ENCODE assay signal across 25 cellular contexts in genomic region chr13:64266024-64266423, GRCh38.
"Had no signal": no experiment of that assay in that cellular context is flagged by ENCODE, and none has a peak within 500 bp of the region (broad histone marks: within the 10 kb centered on the region; RNA-seq: fewer than 3 reads in every experiment).

No MANE protein-coding gene starts in this region.

- H3K9me3 ChIP-seq: colonic mucosa, gastrocnemius medialis, lower lobe of right lung had no signal

- H3K36me3 ChIP-seq: colonic mucosa, esophagus squamous epithelium, gastrocnemius medialis, heart right ventricle, left lung, lower lobe of right lung had no signal

- H3K27ac ChIP-seq: colonic mucosa, epithelial cell of prostate, esophagus squamous epithelium, gastrocnemius medialis, heart right ventricle, left lung, lower lobe of right lung had no signal

- H3K4me3 ChIP-seq: colonic mucosa, esophagus squamous epithelium, gastrocnemius medialis, heart right ventricle, left lung, lower lobe of right lung had no signal

- DNase-seq: colonic mucosa; cortex of kidney; effector CD8-positive, alpha-beta T cell; effector memory CD8-positive, alpha-beta T cell; endodermal cell; erythroblast; esophagus squamous epithelium; foreskin fibroblast; foreskin melanocyte; gastrocnemius medialis; glutamatergic neuron; head of caudate nucleus; heart right ventricle; hippocampal formation; left cardiac atrium; left lung; left ventricle myocardium superior; lower lobe of right lung; mesenchymal stem cell; midbrain had no signal

- ATAC-seq: effector memory CD8-positive, alpha-beta T cell; esophagus mucosa; gastrocnemius medialis; heart right ventricle; left cardiac atrium; left lung; left ventricle myocardium superior; lower lobe of right lung had no signal

- H3K27me3 ChIP-seq: colonic mucosa, esophagus squamous epithelium, gastrocnemius medialis, heart right ventricle, left lung had no signal

- H3K4me1 ChIP-seq: colonic mucosa, esophagus squamous epithelium, gastrocnemius medialis, heart right ventricle, left lung, lower lobe of right lung had no signal

- FAIRE-seq: endometrium, islet of Langerhans, keratinocyte had no signal
